In genomic region chr12:53352331-53353258, GRCh38 we compare ENCODE assay signal across 8 cellular contexts. TPM values are rescaled to one million over a fixed set of nuclear protein-coding genes. Genes with fewer than 3 reads are reported as not detected.
DNase-seq lines count a peak whose midpoint lies in the region; ATAC-seq and TF ChIP-seq lines count a peak whose summit lies in the region.

No MANE protein-coding gene starts in this region.

- DNase-seq in AG09309 (ENCODE audit: low read depth) (peak; percentile 48), HUDEP-2 (lab: John Stamatoyannopoulos, UW; ENCODE audit: unreplicated experiment in 76 of 76) (peak in 71 of 76 experiments; percentile 20 to 89 (median 66)), NT2/D1 (ENCODE audit: low read depth, low spot score) (peak; percentile 93), endodermal cell (peak; percentile 97), middle frontal gyrus (ENCODE audit: extremely low spot score, low spot score) (peak; percentile 82)
- DNase-seq in activated CD8-positive, alpha-beta memory T cell treated with anti-CD3 and anti-CD28 coated beads for 4 hours (ENCODE audit: low read depth in 2 of 2): peak; percentile 71 to 74
- peak; percentile 56 to 76 for DNase-seq in stimulated activated CD8-positive, alpha-beta memory T cell treated with anti-CD3 and anti-CD28 coated beads, Interleukin-4, amount 100 ng/mL, for 4 hours (ENCODE audit: low read depth in 2 of 2, low spot score in 1 of 2)

- H3K27me3 ChIP-seq in NT2/D1 (ENCODE audit: insufficient read depth, insufficient read length) (no peaks in the 10 kb centered on the region), endodermal cell (ENCODE audit: control insufficient read depth, insufficient read depth, low read length, poor library complexity, severe bottlenecking) (no peaks in the 10 kb centered on the region)

- no peak overlapping the region for H3K27ac ChIP-seq in endodermal cell (ENCODE audit: low read depth, low read length)

- no peaks in the 10 kb centered on the region for H3K9me3 Mint-ChIP-seq in endodermal cell

- H3K4me3 ChIP-seq in AG09309 (ENCODE audit: control insufficient read depth, low read depth, low read length) (no peak overlapping the region), NT2/D1 (ENCODE audit: insufficient read length, low read depth) (no peak overlapping the region), endodermal cell (ENCODE audit: low read length) (no peak overlapping the region)

- 64 to 71% methylated on average over 22 of the region's 22 CpGs for WGBS in endodermal cell (ENCODE audit: insufficient coverage in 1 of 2, insufficient read length in 1 of 2), 2 experiments

- no peaks in the 10 kb centered on the region for H3K36me3 Mint-ChIP-seq in endodermal cell (ENCODE audit: low read depth)

- peaks cover 2% of the 10 kb centered on the region for H3K4me1 Mint-ChIP-seq in endodermal cell

- ATAC-seq in GM19023 (IDR thresholded peaks at IDR 0.05; ENCODE audit: unreplicated experiment): peak; percentile 77

- H3K9me3 ChIP-seq in NT2/D1 (ENCODE audit: insufficient read depth, low read length): no peaks in the 10 kb centered on the region
- no peaks in the 10 kb centered on the region for H3K9me3 ChIP-seq in endodermal cell (ENCODE audit: control insufficient read depth, low read length)

- no peaks in the 10 kb centered on the region for H3K27me3 Mint-ChIP-seq in endodermal cell (ENCODE audit: insufficient read depth)

- H3K4me3 Mint-ChIP-seq in endodermal cell: no peak overlapping the region

- H3K27ac Mint-ChIP-seq in endodermal cell: no peak overlapping the region

- peak; percentile 90 for TF ChIP-seq CTCF in AG09309 (IDR thresholded peaks at IDR 0.05; ENCODE audit: control insufficient read depth, insufficient read depth, low read depth, low read length, missing control alignments)
- peak; percentile 90 for TF ChIP-seq CTCF in endodermal cell (conservative IDR thresholded peaks at IDR 0.05)

- H3K4me1 ChIP-seq in NT2/D1 (ENCODE audit: insufficient read depth, insufficient read length): no peaks in the 10 kb centered on the region
- H3K4me1 ChIP-seq in endodermal cell (ENCODE audit: control insufficient read depth, insufficient read depth, low read length): no peaks in the 10 kb centered on the region

- H3K36me3 ChIP-seq in NT2/D1 (ENCODE audit: insufficient read depth, insufficient read length, low read length) (no peaks in the 10 kb centered on the region), endodermal cell (ENCODE audit: control insufficient read depth, insufficient read depth, low read length) (no peaks in the 10 kb centered on the region)

- no peak overlapping the region for H3K9ac ChIP-seq in NT2/D1 (ENCODE audit: insufficient read length, low read depth)
- H3K9ac ChIP-seq in endodermal cell (ENCODE audit: extremely low read depth, low read length, poor library complexity, severe bottlenecking): no peak overlapping the region

RNA-seq across cellular contexts. Expression of gene SP7, which starts 16.4 kb away (rescaled TPM):
- not detected for total RNA-seq in endodermal cell
- polyA plus RNA-seq in endodermal cell (2013, experiment 1 of 2): 0.25 TPM
- 0.33 TPM for polyA plus RNA-seq in endodermal cell (2013, experiment 2 of 2)

RNA-seq across cellular contexts. Expression of gene SP1, which starts 27.4 kb away (rescaled TPM):
- total RNA-seq in endodermal cell: 10 to 100 TPM; 91.2 to 99.5 TPM
- 49.6 TPM for polyA plus RNA-seq in endodermal cell (2013, experiment 1 of 2)
- 47.0 TPM for polyA plus RNA-seq in endodermal cell (2013, experiment 2 of 2)

RNA-seq across cellular contexts. Expression of gene AAAS, which starts 31.2 kb away (rescaled TPM):
- total RNA-seq in endodermal cell: 10 to 100 TPM; 69.4 to 82.4 TPM
- polyA plus RNA-seq in endodermal cell (2013, experiment 1 of 2): 80.9 TPM
- polyA plus RNA-seq in endodermal cell (2013, experiment 2 of 2): 70.6 TPM

RNA-seq across cellular contexts. Expression of gene MYG1, which starts 53.1 kb away (rescaled TPM):
- total RNA-seq in endodermal cell: 10 to 100 TPM; 55.3 to 74.2 TPM
- polyA plus RNA-seq in endodermal cell (2013, experiment 1 of 2): 56.7 TPM
- 53.0 TPM for polyA plus RNA-seq in endodermal cell (2013, experiment 2 of 2)

RNA-seq across cellular contexts. Expression of gene PFDN5, which starts 57.3 kb away (rescaled TPM):
- total RNA-seq in endodermal cell: 100 to 1,000 TPM; 322 to 403 TPM
- polyA plus RNA-seq in endodermal cell (2013, experiment 1 of 2): 489 TPM
- 482 TPM for polyA plus RNA-seq in endodermal cell (2013, experiment 2 of 2)
